19 cellular contexts compared by ENCODE assay signal in the genomic region with DNA sequence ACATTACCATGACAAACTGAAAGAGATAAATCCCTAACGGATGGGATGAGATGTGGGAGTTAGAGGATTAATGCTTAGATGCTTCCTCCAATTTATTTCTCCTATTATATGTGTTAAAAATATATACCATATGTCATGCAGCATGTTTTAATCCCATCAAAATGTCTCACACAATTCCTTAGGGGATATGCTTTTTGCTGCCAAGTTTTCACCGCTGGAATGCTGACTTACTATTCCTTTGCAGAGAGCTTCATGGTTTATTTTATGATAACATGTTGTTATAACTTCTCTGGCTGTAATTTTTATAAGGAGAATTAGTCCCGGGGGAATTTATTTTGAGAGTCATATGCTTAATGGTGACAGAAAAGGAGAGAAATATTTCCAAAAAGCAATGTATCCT.
DNase-seq lines count a peak whose midpoint lies in the region; TF ChIP-seq lines count a peak whose summit lies in the region.
"Had no signal": no experiment of that assay in that cellular context is flagged by ENCODE, and none has a peak within 500 bp of the region (broad histone marks: within the 10 kb centered on the region; RNA-seq: fewer than 3 reads in every experiment).

No MANE protein-coding gene starts in this region.

- H3K4me3 Mint-ChIP-seq in progenitor cell of endocrine pancreas (ENCODE audit: low read depth), result no peak overlapping the region
- H3K4me3 Mint-ChIP-seq: activated CD4-positive, alpha-beta memory T cell treated with anti-CD3 and anti-CD28 coated beads for 36 hours had no signal

- peaks cover 27% of the 10 kb centered on the region for H3K9me3 ChIP-seq in Karpas-422 (ENCODE audit: low read length)
- H3K9me3 ChIP-seq: gastroesophageal sphincter, neutrophil had no signal

- DNase-seq in LHCN-M2 (ENCODE audit: low read depth), result peak; percentile 26
- peak; percentile 4 for DNase-seq in astrocyte of the cerebellum (ENCODE audit: low read depth)
- peak; percentile 79 for DNase-seq in fibroblast of the aortic adventitia (ENCODE audit: low read depth)
- DNase-seq in NCI-H446 treated with DMSO at 0.1 percent for 48 hours (lab: John Stamatoyannopoulos, UW), result no peak
- no peak for DNase-seq in Karpas-422
- no peak for DNase-seq in progenitor cell of endocrine pancreas (ENCODE audit: low spot score, unreplicated experiment)
- no peak for DNase-seq in NCI-H1436 (lab: John Stamatoyannopoulos, UW)
- DNase-seq: activated CD4-positive, alpha-beta memory T cell treated with anti-CD3 and anti-CD28 coated beads for 36 hours; activated effector memory CD4-positive, alpha-beta T cell treated with anti-CD3 and anti-CD28 coated beads, Interleukin-2, amount 50 U/mL, for 16 hours; activated T-cell treated with anti-CD3 and anti-CD28 coated beads for 4 hours; caudate nucleus; dorsolateral prefrontal cortex; kidney glomerular epithelial cell; NCI-H1417 treated with DMSO at 0.1 percent for 48 hours; NCI-H69; stimulated activated CD4-positive, alpha-beta T cell treated with anti-CD3 and anti-CD28 coated beads, Interleukin-4, amount 100 ng/mL, for 1 hour; stimulated activated naive CD4-positive, alpha-beta T cell had no signal

- H3K4me1 Mint-ChIP-seq in progenitor cell of endocrine pancreas (ENCODE audit: low read depth), result no peaks in the 10 kb centered on the region

- H2AFZ ChIP-seq in Karpas-422 (ENCODE audit: low read length), result no peak overlapping the region

- H3K4me3 ChIP-seq in astrocyte of the cerebellum (ENCODE audit: low read depth, low read length), result no peak overlapping the region
- no peak overlapping the region for H3K4me3 ChIP-seq in fibroblast of the aortic adventitia (ENCODE audit: low read depth, low read length)
- H3K4me3 ChIP-seq in Karpas-422 (ENCODE audit: low read length), result no peak overlapping the region
- H3K4me3 ChIP-seq: gastroesophageal sphincter had no signal

- in situ Hi-C loops in astrocyte of the cerebellum (cut with HindIII; ENCODE audit: low sequenced_read_pairs), result no loop called here

- H3K9me3 Mint-ChIP-seq in progenitor cell of endocrine pancreas (ENCODE audit: low read depth), result peaks cover 5% of the 10 kb centered on the region
- H3K9me3 Mint-ChIP-seq: activated CD4-positive, alpha-beta memory T cell treated with anti-CD3 and anti-CD28 coated beads for 36 hours had no signal

- no peak overlapping the region for H3K27ac ChIP-seq in Karpas-422 (ENCODE audit: low read length)
- H3K27ac ChIP-seq: gastroesophageal sphincter, neutrophil had no signal

- no peaks in the 10 kb centered on the region for H3K36me3 Mint-ChIP-seq in progenitor cell of endocrine pancreas (ENCODE audit: insufficient read depth)
- H3K36me3 Mint-ChIP-seq: activated CD4-positive, alpha-beta memory T cell treated with anti-CD3 and anti-CD28 coated beads for 36 hours had no signal

- no peaks in the 10 kb centered on the region for H3K4me1 ChIP-seq in Karpas-422 (ENCODE audit: low read length)
- H3K4me1 ChIP-seq: gastroesophageal sphincter had no signal

- H3K79me2 ChIP-seq in Karpas-422 (ENCODE audit: low read length), result no peaks in the 10 kb centered on the region

- H3K27me3 ChIP-seq in Karpas-422 (ENCODE audit: low read length), result no peaks in the 10 kb centered on the region
- H3K27me3 ChIP-seq: gastroesophageal sphincter, neutrophil had no signal

- no peaks in the 10 kb centered on the region for H3K36me3 ChIP-seq in Karpas-422 (ENCODE audit: insufficient read depth, low read length)
- H3K36me3 ChIP-seq: gastroesophageal sphincter, neutrophil had no signal

- no peaks in the 10 kb centered on the region for H3K9me2 ChIP-seq in Karpas-422 (replicated peaks; ENCODE audit: insufficient read depth, low read length)

- no peak overlapping the region for H3K4me2 ChIP-seq in Karpas-422 (ENCODE audit: low read depth, low read length, poor library complexity, severe bottlenecking)

- H3K9ac ChIP-seq in Karpas-422 (ENCODE audit: low read length), result no peak overlapping the region

- no peaks in the 10 kb centered on the region for H4K20me1 ChIP-seq in Karpas-422 (ENCODE audit: insufficient read depth, low read depth, low read length)

- H3K27me3 Mint-ChIP-seq in progenitor cell of endocrine pancreas, result no peaks in the 10 kb centered on the region
- H3K27me3 Mint-ChIP-seq: activated CD4-positive, alpha-beta memory T cell treated with anti-CD3 and anti-CD28 coated beads for 36 hours had no signal

- no peak overlapping the region for H3K27ac Mint-ChIP-seq in progenitor cell of endocrine pancreas
- H3K27ac Mint-ChIP-seq: activated CD4-positive, alpha-beta memory T cell treated with anti-CD3 and anti-CD28 coated beads for 36 hours had no signal

- TF ChIP-seq CTCF in astrocyte of the cerebellum (IDR thresholded peaks at IDR 0.05; ENCODE audit: low read depth, low read length, missing control alignments) (no peak), fibroblast of the aortic adventitia (IDR thresholded peaks at IDR 0.05; ENCODE audit: insufficient read depth, low read length) (no peak), progenitor cell of endocrine pancreas (IDR thresholded peaks at IDR 0.05; ENCODE audit: unreplicated experiment) (no peak)

Comparison
In these comparisons a context has a peak if more than half of its experiments do, and no peak if none do; other contexts are left out.
1. DNase-seq: peak in LHCN-M2 (single experiment), astrocyte of the cerebellum (single experiment) and fibroblast of the aortic adventitia (single experiment); none in NCI-H446 treated with DMSO at 0.1 percent for 48 hours (single experiment), Karpas-422 (single experiment), progenitor cell of endocrine pancreas (single experiment) and NCI-H1436 (single experiment).